Comparison of ENCODE assay signal across 13 cellular contexts in genomic region chr10:35765039-35765662, GRCh38.
A peak's percentile ranks its signal among the peaks of the same experiment; 100 is the strongest.
DNase-seq lines count a peak whose midpoint lies in the region; ATAC-seq, FAIRE-seq and TF ChIP-seq lines count a peak whose summit lies in the region.
"Had no signal": no experiment of that assay in that cellular context is flagged by ENCODE, and none has a peak within 500 bp of the region (broad histone marks: within the 10 kb centered on the region; RNA-seq: fewer than 3 reads in every experiment).

No MANE protein-coding gene starts in this region.

- H3K4me3 Mint-ChIP-seq in progenitor cell of endocrine pancreas (ENCODE audit: low read depth): peak overlapping the region; percentile 51
- H3K4me3 Mint-ChIP-seq: activated naive CD4-positive, alpha-beta T cell treated with anti-CD3 and anti-CD28 coated beads, Interleukin-2, amount 10 ng/mL, durations not matched to agents 7 days and 5 days; CD4-positive, CD25-positive, alpha-beta regulatory T cell had no signal

- in situ Hi-C loops in GM23248 (cut with MboI) (no loop called here), K562 (cut with MboI) (no loop called here)

- TF ChIP-seq CTCF in K562 (IDR thresholded peaks at IDR 0.05 in 2 of 3, conservative IDR thresholded peaks at IDR 0.05 in 1 of 3; ENCODE audit: insufficient read depth in 2 of 3, low read depth in 1 of 3, low read length in 3 of 3) (no peak), progenitor cell of endocrine pancreas (IDR thresholded peaks at IDR 0.05; ENCODE audit: unreplicated experiment) (no peak)

- ATAC-seq in K562 (peak; percentile 85), GM21360 (IDR thresholded peaks at IDR 0.05; ENCODE audit: unreplicated experiment) (no peak)

- H3K4me1 ChIP-seq in GM23248 (ENCODE audit: insufficient read depth): peaks cover 11% of the 10 kb centered on the region
- peaks cover 0 to 6% of the 10 kb centered on the region in 2 experiments; a peak in 2 of 5 replicates for H3K4me1 ChIP-seq in K562 (replicated peaks in 1 of 2; ENCODE audit: control insufficient read depth in 2 of 2, insufficient read depth in 2 of 2, low read length in 2 of 2)

- H3F3A ChIP-seq in GM23248 (ENCODE audit: insufficient read depth): 0 out of 2 replicates have a peak, but pooled peaks cover 6% of the 10 kb centered on the region

- CTCF ChIA-PET in K562 (lab: Yijun Ruan, JAX; ENCODE audit: low intra/inter-chr PET ratio): no interaction called here

- intact Hi-C loops in K562 (cut with micrococcal nuclease): loop anchor here (10.0 kb wide), 1 partner anchor 60 kb away; no protein-coding TSS in a partner anchor

- H3K9ac ChIP-seq in GM23248 (no peak overlapping the region), K562 (ENCODE audit: insufficient read depth in 1 of 2, low read depth in 2 of 2, low read length in 2 of 2) (peak overlapping the region in 1 of 2 experiments; percentile 78; a peak in 2 of 4 replicates)

- 23 to 35% methylated on average over 13 to 25 of the region's 25 CpGs for WGBS in GM23248 (ENCODE audit: low coverage in 1 of 2, low lambda C conversion rate in 2 of 2, missing lambda C conversion rate in 2 of 2), 2 experiments
- 3% methylated on average over 22 of the region's 25 CpGs for whole genome bisulfite sequencing in K562 (ENCODE audit: insufficient coverage, low coverage, missing lambda C conversion rate)

- no peaks in the 10 kb centered on the region for H3K27me3 ChIP-seq in GM23248 (replicated peaks; ENCODE audit: insufficient read depth)
- no peaks in the 10 kb centered on the region for H3K27me3 ChIP-seq in K562 (ENCODE audit: control insufficient read depth in 2 of 2, insufficient read depth in 2 of 2, low read length in 2 of 2)

- DNase-seq in GM23248 (peak; percentile 12), K562 (ENCODE audit: extremely low read depth in 1 of 4, low spot score in 3 of 4) (peak in 2 of 4 experiments; percentile 12 to 20), islet precursor cell (peak; percentile 72), progenitor cell of endocrine pancreas (ENCODE audit: low spot score, unreplicated experiment) (peak; percentile 22), activated T-cell treated with anti-CD3 and anti-CD28 coated beads for 4 hours (no peak), NCI-H526 (lab: John Stamatoyannopoulos, UW) (no peak)
- DNase-seq in NK-92 treated with Interleukin-12 subunit alpha and Interleukin-12 subunit beta, amount 100 ng/mL, for 24 hours (lab: John Stamatoyannopoulos, UW): no peak
- DNase-seq: activated CD8-positive, alpha-beta memory T cell treated with anti-CD3 and anti-CD28 coated beads for 24 hours; activated naive CD4-positive, alpha-beta T cell treated with anti-CD3 and anti-CD28 coated beads, Interleukin-2, amount 10 ng/mL, durations not matched to agents 7 days and 5 days; CD4-positive, CD25-positive, alpha-beta regulatory T cell; NCI-H187 had no signal

- H3K27me3 Mint-ChIP-seq in progenitor cell of endocrine pancreas: no peaks in the 10 kb centered on the region
- H3K27me3 Mint-ChIP-seq: CD4-positive, CD25-positive, alpha-beta regulatory T cell had no signal

- POLR2A ChIA-PET in K562 (lab: Yijun Ruan, JAX): no interaction called here

- H2AFZ ChIP-seq in GM23248: peak overlapping the region; percentile 69
- peak overlapping the region; percentile 76 for H2AFZ ChIP-seq in K562 (ENCODE audit: low read depth, low read length)

- H3K9me1 ChIP-seq in K562 (ENCODE audit: control insufficient read depth, insufficient read depth, low read length): no peaks in the 10 kb centered on the region

- no peaks in the 10 kb centered on the region for H3K9me3 ChIP-seq in GM23248 (ENCODE audit: low read depth)
- H3K9me3 ChIP-seq in K562 (replicated peaks; ENCODE audit: control insufficient read depth, insufficient read depth, low read depth, low read length): no peaks in the 10 kb centered on the region

- no peak for TF ChIP-seq EP300 in K562 (IDR thresholded peaks at IDR 0.05; ENCODE audit: low read length)

- H3K9me2 ChIP-seq in GM23248 (ENCODE audit: insufficient read depth): no peaks in the 10 kb centered on the region

- BruUV-seq in K562 (replicated peaks; lab: Mats Ljungman, UMichigan): no TSS peak

- H3K27ac ChIP-seq in GM23248 (no peak overlapping the region), K562 (ENCODE audit: extremely low read depth, low read depth, low read length) (no peak overlapping the region)
- H3K27ac ChIP-seq: coronary artery had no signal

- no peak overlapping the region for H3K4me2 ChIP-seq in GM23248 (ENCODE audit: unreplicated experiment)
- H3K4me2 ChIP-seq in K562 (ENCODE audit: insufficient read depth, low read length): peak overlapping the region; percentile 51

- peaks cover 3% of the 10 kb centered on the region for H3K9me3 Mint-ChIP-seq in progenitor cell of endocrine pancreas (ENCODE audit: low read depth)
- H3K9me3 Mint-ChIP-seq: activated naive CD4-positive, alpha-beta T cell treated with anti-CD3 and anti-CD28 coated beads, Interleukin-2, amount 10 ng/mL, durations not matched to agents 7 days and 5 days had no signal

- H3K36me3 Mint-ChIP-seq in progenitor cell of endocrine pancreas (ENCODE audit: insufficient read depth): peaks cover 1% of the 10 kb centered on the region
- H3K36me3 Mint-ChIP-seq: activated naive CD4-positive, alpha-beta T cell treated with anti-CD3 and anti-CD28 coated beads, Interleukin-2, amount 10 ng/mL, durations not matched to agents 7 days and 5 days; CD4-positive, CD25-positive, alpha-beta regulatory T cell had no signal

- H3K4me1 Mint-ChIP-seq in progenitor cell of endocrine pancreas (ENCODE audit: low read depth): peaks cover 39% of the 10 kb centered on the region
- H3K4me1 Mint-ChIP-seq: activated naive CD4-positive, alpha-beta T cell treated with anti-CD3 and anti-CD28 coated beads, Interleukin-2, amount 10 ng/mL, durations not matched to agents 7 days and 5 days; CD4-positive, CD25-positive, alpha-beta regulatory T cell had no signal

- no peak for TF ChIP-seq RAD21 in K562 (CRISPR knock-in tag; conservative IDR thresholded peaks at IDR 0.05 in 1 of 2, IDR thresholded peaks at IDR 0.05 in 1 of 2)

- no peaks in the 10 kb centered on the region for H3K79me2 ChIP-seq in GM23248 (ENCODE audit: insufficient read depth)
- no peaks in the 10 kb centered on the region for H3K79me2 ChIP-seq in K562 (ENCODE audit: control insufficient read depth, insufficient read depth, low read length)

- FAIRE-seq in K562 (lab: Jason Lieb, UNC): no peak

- H3K36me3 ChIP-seq in GM23248 (ENCODE audit: low read depth) (no peaks in the 10 kb centered on the region), K562 (ENCODE audit: control insufficient read depth, insufficient read depth, low read length) (no peaks in the 10 kb centered on the region)

- H4K20me1 ChIP-seq in GM23248 (ENCODE audit: insufficient read depth): no peaks in the 10 kb centered on the region
- no peaks in the 10 kb centered on the region for H4K20me1 ChIP-seq in K562 (replicated peaks; ENCODE audit: control insufficient read depth, insufficient read depth, low read length)

- H3K4me3 ChIP-seq in GM23248: 0 out of 2 replicates have a peak overlapping the region, but pooled peaks have one; percentile 11
- H3K4me3 ChIP-seq in K562: 0 out of 2 replicates have a peak overlapping the region, but pooled peaks have one; percentile 4
- H3K4me3 ChIP-seq: coronary artery had no signal

- no peak for TF ChIP-seq POLR2A in K562 (conservative IDR thresholded peaks at IDR 0.05)

- H3K27ac Mint-ChIP-seq in progenitor cell of endocrine pancreas: peak overlapping the region; percentile 95
- H3K27ac Mint-ChIP-seq: activated naive CD4-positive, alpha-beta T cell treated with anti-CD3 and anti-CD28 coated beads, Interleukin-2, amount 10 ng/mL, durations not matched to agents 7 days and 5 days; CD4-positive, CD25-positive, alpha-beta regulatory T cell had no signal

TF ChIP-seq in K562, 482 proteins besides CTCF, POLR2A, EP300 and RAD21 (continues in another document):
- TF ChIP-seq EGR1 (conservative IDR thresholded peaks at IDR 0.05): peak; percentile 53; the same call in 1 of the 2 replicates

Comparison
In these comparisons a context has a peak if more than half of its experiments do, and no peak if none do; other contexts are left out.
1. DNase-seq: peak in GM23248 (single experiment), islet precursor cell (single experiment) and progenitor cell of endocrine pancreas (single experiment); none in activated T-cell treated with anti-CD3 and anti-CD28 coated beads for 4 hours (single experiment), NCI-H526 (0 of 2) and NK-92 treated with Interleukin-12 subunit alpha and Interleukin-12 subunit beta, amount 100 ng/mL, for 24 hours (single experiment).